ENCODE assay signal across 9 cellular contexts in the genomic region with DNA sequence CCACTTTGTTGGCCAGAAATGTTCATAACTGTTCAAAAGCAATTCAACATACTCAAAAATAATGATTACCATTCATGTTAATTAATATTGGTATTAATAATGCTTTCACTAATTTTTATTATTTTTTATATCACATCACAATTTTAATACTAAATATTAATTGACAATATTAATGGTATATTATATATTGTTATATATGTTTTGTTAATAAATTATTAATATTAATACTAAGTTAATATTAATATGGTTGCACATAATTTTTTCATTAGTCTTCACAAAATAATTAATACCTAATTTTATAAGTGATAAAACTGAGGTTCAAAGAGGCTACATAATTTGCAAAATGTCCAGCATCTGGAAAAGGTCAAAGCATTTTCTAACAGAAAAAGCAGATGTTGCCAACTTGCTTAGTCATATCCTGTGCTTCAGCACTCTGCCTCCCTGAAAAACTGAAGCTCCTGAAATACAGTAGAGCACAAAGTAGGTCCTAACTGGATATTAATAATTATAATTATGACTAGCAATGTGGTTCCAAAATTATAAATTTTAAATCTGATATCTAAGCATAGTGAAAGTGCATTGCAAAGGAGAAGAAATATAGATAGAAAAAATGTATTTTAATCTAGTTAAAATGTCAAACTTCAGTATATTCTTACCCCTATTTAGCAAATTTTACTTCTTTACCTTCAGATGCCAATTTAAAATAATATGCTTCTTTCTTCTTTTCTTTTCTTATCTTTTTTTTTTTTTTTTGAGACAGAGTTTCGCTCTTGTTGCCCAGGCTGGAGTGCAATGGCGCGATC.
A peak's percentile ranks its signal among the peaks of the same experiment; 100 is the strongest.
DNase-seq lines count a peak whose midpoint lies in the region; ATAC-seq, FAIRE-seq and TF ChIP-seq lines count a peak whose summit lies in the region.
"Had no signal": no experiment of that assay in that cellular context is flagged by ENCODE, and none has a peak within 500 bp of the region (broad histone marks: within the 10 kb centered on the region; RNA-seq: fewer than 3 reads in every experiment).

No MANE protein-coding gene starts in this region.

- intact Hi-C loops in kidney (cut with DNase I) = no loop called here
- intact Hi-C loops in activated T-helper 2 cell treated with anti-CD3 and anti-CD28 coated beads, Interferon-gamma antibody, Interleukin-2, Interleukin-4, amounts not matched to agents 10 μg/mL and 5 μg/mL and 100 μg/mL, durations not matched to agents 14 hours and 24 hours and 36 hours (cut with micrococcal nuclease) = loop anchor here (5.0 kb wide), 1 partner anchor 553 kb away; no protein-coding TSS in a partner anchor

- H3K9me3 ChIP-seq in MG63 = no peaks in the 10 kb centered on the region
- no peaks in the 10 kb centered on the region for H3K9me3 ChIP-seq in kidney (ENCODE audit: control insufficient read depth in 1 of 2, low read length in 2 of 2)
- no peaks in the 10 kb centered on the region for H3K9me3 ChIP-seq in BE2C

- H3K4me1 Mint-ChIP-seq in activated naive CD8-positive, alpha-beta T cell treated with anti-CD3 and anti-CD28 coated beads, Interleukin-2, amount 50 U/mL, for 24 hours = peaks cover 32% of the 10 kb centered on the region
- H3K4me1 Mint-ChIP-seq in nephron progenitor cell = no peaks in the 10 kb centered on the region
- peaks cover 16% of the 10 kb centered on the region for H3K4me1 Mint-ChIP-seq in activated T-helper 2 cell treated with anti-CD3 and anti-CD28 coated beads, Interferon-gamma antibody, Interleukin-2, Interleukin-4, amounts not matched to agents 10 μg/mL and 5 μg/mL and 100 μg/mL, durations not matched to agents 14 hours and 24 hours and 36 hours (ENCODE audit: low read depth)

- H3K4me3 ChIP-seq in MG63 = no peak overlapping the region
- H3K4me3 ChIP-seq in kidney (ENCODE audit: low read length in 2 of 2) = no peak overlapping the region
- H3K4me3 ChIP-seq in BE2C (ENCODE audit: low read depth, low read length) = no peak overlapping the region

- TF ChIP-seq CTCF in kidney (IDR thresholded peaks at IDR 0.05; ENCODE audit: borderline replicate concordance, extremely low read depth, insufficient read depth) (no peak), nephron progenitor cell (IDR thresholded peaks at IDR 0.05) (no peak), BE2C (IDR thresholded peaks at IDR 0.05; ENCODE audit: low read depth, low read length) (no peak)

- H3K36me3 ChIP-seq in MG63 (no peaks in the 10 kb centered on the region), kidney (ENCODE audit: control insufficient read depth in 1 of 2, insufficient read depth in 2 of 2, low read length in 2 of 2) (no peaks in the 10 kb centered on the region), BE2C (no peaks in the 10 kb centered on the region)

- H3K27ac ChIP-seq in kidney (ENCODE audit: low read depth in 2 of 2, low read length in 2 of 2) = no peak overlapping the region

- no peaks in the 10 kb centered on the region for H3K27me3 ChIP-seq in MG63
- no peaks in the 10 kb centered on the region for H3K27me3 ChIP-seq in BE2C

- peak overlapping the region; percentile 49 for H3K4me3 Mint-ChIP-seq in activated naive CD8-positive, alpha-beta T cell treated with anti-CD3 and anti-CD28 coated beads, Interleukin-2, amount 50 U/mL, for 24 hours
- H3K4me3 Mint-ChIP-seq in nephron progenitor cell = no peak overlapping the region
- H3K4me3 Mint-ChIP-seq in activated T-helper 2 cell treated with anti-CD3 and anti-CD28 coated beads, Interferon-gamma antibody, Interleukin-2, Interleukin-4, amounts not matched to agents 10 μg/mL and 5 μg/mL and 100 μg/mL, durations not matched to agents 14 hours and 24 hours and 36 hours (ENCODE audit: low read depth) = no peak overlapping the region

- no peak overlapping the region for H3K9ac ChIP-seq in kidney (ENCODE audit: low read length in 2 of 2)

- peaks cover 2% of the 10 kb centered on the region for H3K36me3 Mint-ChIP-seq in activated naive CD8-positive, alpha-beta T cell treated with anti-CD3 and anti-CD28 coated beads, Interleukin-2, amount 50 U/mL, for 24 hours (ENCODE audit: low read depth)
- no peaks in the 10 kb centered on the region for H3K36me3 Mint-ChIP-seq in nephron progenitor cell (ENCODE audit: low read depth)
- no peaks in the 10 kb centered on the region for H3K36me3 Mint-ChIP-seq in activated T-helper 2 cell treated with anti-CD3 and anti-CD28 coated beads, Interferon-gamma antibody, Interleukin-2, Interleukin-4, amounts not matched to agents 10 μg/mL and 5 μg/mL and 100 μg/mL, durations not matched to agents 14 hours and 24 hours and 36 hours (ENCODE audit: low read depth)

- peak; percentile 76 for FAIRE-seq in kidney (lab: Jason Lieb, UNC)

- no peak for ATAC-seq in activated naive CD8-positive, alpha-beta T cell treated with anti-CD3 and anti-CD28 coated beads, Interleukin-2, amount 50 U/mL, for 24 hours
- ATAC-seq in GM19397 (IDR thresholded peaks at IDR 0.05; ENCODE audit: unreplicated experiment) = no peak

- peak; percentile 68 for DNase-seq in COLO829 (ENCODE audit: low spot score)
- DNase-seq in MG63 = peak; percentile 35
- DNase-seq in activated naive CD8-positive, alpha-beta T cell treated with anti-CD3 and anti-CD28 coated beads, Interleukin-2, amount 50 U/mL, for 24 hours = no peak
- DNase-seq in kidney = no peak
- DNase-seq in nephron progenitor cell = no peak
- DNase-seq in activated T-helper 2 cell treated with anti-CD3 and anti-CD28 coated beads, Interferon-gamma antibody, Interleukin-2, Interleukin-4, amounts not matched to agents 10 μg/mL and 5 μg/mL and 100 μg/mL, durations not matched to agents 14 hours and 24 hours and 36 hours (ENCODE audit: low spot score) = no peak
- DNase-seq in BE2C = no peak
- DNase-seq: anterior cingulate cortex had no signal

- no peak overlapping the region for H3K27ac Mint-ChIP-seq in activated naive CD8-positive, alpha-beta T cell treated with anti-CD3 and anti-CD28 coated beads, Interleukin-2, amount 50 U/mL, for 24 hours
- no peak overlapping the region for H3K27ac Mint-ChIP-seq in nephron progenitor cell
- no peak overlapping the region for H3K27ac Mint-ChIP-seq in activated T-helper 2 cell treated with anti-CD3 and anti-CD28 coated beads, Interferon-gamma antibody, Interleukin-2, Interleukin-4, amounts not matched to agents 10 μg/mL and 5 μg/mL and 100 μg/mL, durations not matched to agents 14 hours and 24 hours and 36 hours

- H3K27me3 Mint-ChIP-seq in activated naive CD8-positive, alpha-beta T cell treated with anti-CD3 and anti-CD28 coated beads, Interleukin-2, amount 50 U/mL, for 24 hours = no peaks in the 10 kb centered on the region
- H3K27me3 Mint-ChIP-seq in nephron progenitor cell (ENCODE audit: low read depth, poor library complexity) = no peaks in the 10 kb centered on the region
- H3K27me3 Mint-ChIP-seq in activated T-helper 2 cell treated with anti-CD3 and anti-CD28 coated beads, Interferon-gamma antibody, Interleukin-2, Interleukin-4, amounts not matched to agents 10 μg/mL and 5 μg/mL and 100 μg/mL, durations not matched to agents 14 hours and 24 hours and 36 hours (ENCODE audit: low read depth) = peaks cover 2% of the 10 kb centered on the region

- H3K9me3 Mint-ChIP-seq in activated naive CD8-positive, alpha-beta T cell treated with anti-CD3 and anti-CD28 coated beads, Interleukin-2, amount 50 U/mL, for 24 hours = peaks cover 4% of the 10 kb centered on the region
- peaks cover 4% of the 10 kb centered on the region for H3K9me3 Mint-ChIP-seq in nephron progenitor cell
- H3K9me3 Mint-ChIP-seq in activated T-helper 2 cell treated with anti-CD3 and anti-CD28 coated beads, Interferon-gamma antibody, Interleukin-2, Interleukin-4, amounts not matched to agents 10 μg/mL and 5 μg/mL and 100 μg/mL, durations not matched to agents 14 hours and 24 hours and 36 hours = no peaks in the 10 kb centered on the region

- H3K4me1 ChIP-seq in kidney (ENCODE audit: control insufficient read depth in 1 of 2, insufficient read depth in 1 of 2, low read depth in 1 of 2, low read length in 2 of 2) (no peaks in the 10 kb centered on the region), BE2C (no peaks in the 10 kb centered on the region)

Comparison
In these comparisons a context has a peak if more than half of its experiments do, and no peak if none do; other contexts are left out.
1. DNase-seq: peak in COLO829 (single experiment) and MG63 (single experiment); none in activated naive CD8-positive, alpha-beta T cell treated with anti-CD3 and anti-CD28 coated beads, Interleukin-2, amount 50 U/mL, for 24 hours (single experiment), kidney (single experiment), nephron progenitor cell (single experiment), activated T-helper 2 cell treated with anti-CD3 and anti-CD28 coated beads, Interferon-gamma antibody, Interleukin-2, Interleukin-4, amounts not matched to agents 10 μg/mL and 5 μg/mL and 100 μg/mL, durations not matched to agents 14 hours and 24 hours and 36 hours (single experiment) and BE2C (single experiment).